12 cellular contexts compared by ENCODE assay signal in genomic region chr9:31302620-31303418, GRCh38.
DNase-seq lines count a peak whose midpoint lies in the region; ATAC-seq and FAIRE-seq lines count a peak whose summit lies in the region.
"Had no signal": no experiment of that assay in that cellular context is flagged by ENCODE, and none has a peak within 500 bp of the region (broad histone marks: within the 10 kb centered on the region; RNA-seq: fewer than 3 reads in every experiment).

No MANE protein-coding gene starts in this region.

- H3K4me1 Mint-ChIP-seq in T-helper 2 cell treated with Interferon-gamma antibody and Interleukin-4, amounts not matched to agents 5 μg/mL and 100 μg/mL, for 36 hours (ENCODE audit: low read depth) = peaks cover 9% of the 10 kb centered on the region

- no peaks in the 10 kb centered on the region for H3K27me3 Mint-ChIP-seq in T-helper 2 cell treated with Interferon-gamma antibody and Interleukin-4, amounts not matched to agents 5 μg/mL and 100 μg/mL, for 36 hours (ENCODE audit: low read depth)

- no peaks in the 10 kb centered on the region for H3K9me3 Mint-ChIP-seq in T-helper 2 cell treated with Interferon-gamma antibody and Interleukin-4, amounts not matched to agents 5 μg/mL and 100 μg/mL, for 36 hours

- no peak overlapping the region for H3K27ac Mint-ChIP-seq in T-helper 2 cell treated with Interferon-gamma antibody and Interleukin-4, amounts not matched to agents 5 μg/mL and 100 μg/mL, for 36 hours

- peak; percentile 72 for ATAC-seq in GM18517 (IDR thresholded peaks at IDR 0.05; ENCODE audit: unreplicated experiment)
- ATAC-seq in GM19467 (IDR thresholded peaks at IDR 0.05; ENCODE audit: unreplicated experiment) = peak; percentile 49
- ATAC-seq in HG03064 (IDR thresholded peaks at IDR 0.05; ENCODE audit: low read depth, unreplicated experiment) = peak; percentile 68
- ATAC-seq: gastrocnemius medialis had no signal

- DNase-seq in T-helper 2 cell treated with Interferon-gamma antibody and Interleukin-4, amounts not matched to agents 5 μg/mL and 100 μg/mL, for 36 hours (ENCODE audit: low spot score) = no peak
- DNase-seq in central memory CD4-positive, alpha-beta T cell = no peak
- no peak for DNase-seq in NCI-H1092 (lab: John Stamatoyannopoulos, UW)
- no peak for DNase-seq in GM19239 (ENCODE audit: insufficient read length, low spot score)
- DNase-seq in NCI-H82 treated with DMSO at 0.1 percent for 48 hours (lab: John Stamatoyannopoulos, UW; ENCODE audit: unreplicated experiment) = no peak
- DNase-seq: gastrocnemius medialis, mesendoderm, NCI-H1048, SHP77 treated with DMSO at 0.1 percent for 48 hours had no signal

- H3K36me3 Mint-ChIP-seq in T-helper 2 cell treated with Interferon-gamma antibody and Interleukin-4, amounts not matched to agents 5 μg/mL and 100 μg/mL, for 36 hours (ENCODE audit: low read depth) = no peaks in the 10 kb centered on the region

- H3K4me3 Mint-ChIP-seq in T-helper 2 cell treated with Interferon-gamma antibody and Interleukin-4, amounts not matched to agents 5 μg/mL and 100 μg/mL, for 36 hours = peak overlapping the region; percentile 11

- FAIRE-seq in GM19239 (lab: Jason Lieb, UNC) = no peak
